8 cellular contexts compared by ENCODE assay signal in the genomic region with DNA sequence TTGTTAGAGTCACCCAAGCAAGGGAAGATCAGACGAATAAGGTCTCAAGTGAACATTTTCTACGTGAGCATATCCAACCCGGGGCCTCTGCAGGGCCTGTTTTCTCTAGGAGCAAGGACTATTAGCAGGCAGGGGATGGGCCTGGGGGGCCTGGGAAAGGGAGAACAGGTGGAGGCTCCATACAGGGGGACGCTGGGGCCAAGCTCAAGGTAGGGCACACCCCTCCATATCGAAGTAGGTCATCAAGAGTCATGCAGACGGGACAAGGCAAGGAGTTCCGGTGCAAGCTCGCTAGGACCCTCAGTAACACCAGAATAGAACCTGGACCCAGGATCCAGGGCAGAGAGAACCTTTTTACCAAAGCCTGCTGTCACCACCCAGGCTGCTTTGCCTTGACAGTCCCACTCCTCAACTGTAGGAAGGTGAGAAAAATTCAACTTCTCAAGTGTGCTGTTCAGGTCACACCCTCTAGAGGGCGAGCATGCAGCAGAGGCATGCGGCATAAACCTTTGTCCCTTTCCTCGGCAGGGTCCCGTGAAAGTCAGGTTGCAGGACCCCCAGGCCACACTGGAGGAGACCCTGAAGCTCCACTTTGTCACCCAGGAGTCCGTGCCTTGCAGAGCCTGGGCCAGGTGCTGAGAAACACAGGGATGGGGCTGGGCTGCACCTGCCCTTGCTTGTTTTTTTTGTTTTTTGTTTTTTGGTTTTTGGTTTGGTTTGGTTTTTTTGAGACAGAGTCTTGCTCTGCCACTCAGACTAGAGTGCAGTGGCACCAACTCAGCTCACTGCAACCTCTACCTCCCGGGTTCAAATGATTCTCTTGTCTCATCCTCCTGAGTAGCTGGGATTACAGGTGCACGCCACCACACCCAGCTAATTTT.
DNase-seq lines count a peak whose midpoint lies in the region; ATAC-seq lines count a peak whose summit lies in the region.

No MANE protein-coding gene starts in this region.

- peak; percentile 16 to 50 for DNase-seq in NCI-H524 (lab: John Stamatoyannopoulos, UW)
- DNase-seq in NCI-H524 treated with DMSO at 0.1 percent for 48 hours (lab: John Stamatoyannopoulos, UW), result no peak
- DNase-seq in NCI-H748 treated with DMSO at 0.1 percent for 48 hours (lab: John Stamatoyannopoulos, UW), result peak; percentile 7
- peak; percentile 72 to 75 for DNase-seq in activated T-cell treated with anti-CD3 and anti-CD28 coated beads, Interleukin-2, amount 50 U/mL, for 48 hours
- peak in 29 of 42 donors; percentile 8 to 77 (median 35) for DNase-seq in head of caudate nucleus
- DNase-seq in stimulated activated CD4-positive, alpha-beta T cell treated with anti-CD3 and anti-CD28 coated beads, Interleukin-1b, Interleukin-23, amount 100 ng/mL, for 4 hours (ENCODE audit: low read depth in 2 of 2), result peak; percentile 44 to 59

- ATAC-seq in HG02642 (IDR thresholded peaks at IDR 0.05; ENCODE audit: poor library complexity, unreplicated experiment) (no peak), HG03354 (IDR thresholded peaks at IDR 0.05; ENCODE audit: poor library complexity, severe bottlenecking, unreplicated experiment) (no peak)

- intact Hi-C loops in head of caudate nucleus (cut with DNase I), result no loop called here
